In genomic region chr10:133608855-133609254, GRCh38 we compare ENCODE assay signal across 9 cellular contexts. TPM values are rescaled to one million over a fixed set of nuclear protein-coding genes. Genes with fewer than 3 reads are reported as not detected.
DNase-seq lines count a peak whose midpoint lies in the region; ATAC-seq and TF ChIP-seq lines count a peak whose summit lies in the region.
"Had no signal": no experiment of that assay in that cellular context is flagged by ENCODE, and none has a peak within 500 bp of the region (broad histone marks: within the 10 kb centered on the region; RNA-seq: fewer than 3 reads in every experiment).

No MANE protein-coding gene starts in this region.

- H3K27me3 ChIP-seq in tibial artery: peaks cover 0 to 35% of the 10 kb centered on the region in 2 donors

- peaks cover 0 to 27% of the 10 kb centered on the region in 2 donors for H3K36me3 Mint-ChIP-seq in activated naive CD4-positive, alpha-beta T cell treated with anti-CD3 and anti-CD28 coated beads, Interleukin-2, amount 50 U/mL, for 72 hours

- H3K4me3 ChIP-seq in epithelial cell of esophagus (ENCODE audit: low read length): no peak overlapping the region
- no peak overlapping the region for H3K4me3 ChIP-seq in tibial artery

- H3K27ac Mint-ChIP-seq in activated naive CD4-positive, alpha-beta T cell treated with anti-CD3 and anti-CD28 coated beads, Interleukin-2, amount 50 U/mL, for 72 hours: no peak overlapping the region

- TF ChIP-seq CTCF in epithelial cell of esophagus (IDR thresholded peaks at IDR 0.05; ENCODE audit: insufficient read depth, low read depth, low read length, missing control alignments) (no peak), tibial artery (IDR thresholded peaks at IDR 0.05) (peak; percentile 39 to 45)

- intact Hi-C loops in tibial artery (cut with DNase I; ENCODE audit: low total_unique reads): no loop called here

- H3K9me3 ChIP-seq in tibial artery: peaks cover 0 to 12% (median 0%) of the 10 kb centered on the region in 3 donors

- no peak for ATAC-seq in stimulated activated naive CD8-positive, alpha-beta T cell treated with anti-CD3 and anti-CD28 coated beads, Interleukin-15, Interleukin-2, amounts not matched to agents 100 U/mL and 50 U/mL, for 24 hours
- no peak for ATAC-seq in activated naive CD4-positive, alpha-beta T cell treated with anti-CD3 and anti-CD28 coated beads, Interleukin-2, amount 50 U/mL, for 72 hours
- ATAC-seq: Panc1 had no signal

- H3K4me1 ChIP-seq in tibial artery: no peaks in the 10 kb centered on the region

- H3K36me3 ChIP-seq in tibial artery: no peaks in the 10 kb centered on the region

- H3K27ac ChIP-seq in tibial artery: no peak overlapping the region

- H3K9me3 Mint-ChIP-seq in activated naive CD4-positive, alpha-beta T cell treated with anti-CD3 and anti-CD28 coated beads, Interleukin-2, amount 50 U/mL, for 72 hours: peaks cover 3 to 16% of the 10 kb centered on the region in 2 donors

- DNase-seq in SIG-M5 treated with dmso at 0.1 percent for 504 hours (lab: John Stamatoyannopoulos, UW; ENCODE audit: unreplicated experiment) (peak; percentile 45), SIG-M5 (lab: John Stamatoyannopoulos, UW) (no peak), NCI-H2227 treated with DMSO at 0.1 percent for 48 hours (lab: John Stamatoyannopoulos, UW) (peak; percentile 9), epithelial cell of esophagus (ENCODE audit: low read depth) (peak; percentile 3), tibial artery (no peak), COR-L47 (lab: John Stamatoyannopoulos, UW) (no peak)
- no peak for DNase-seq in stimulated activated naive CD8-positive, alpha-beta T cell treated with anti-CD3 and anti-CD28 coated beads, Interleukin-15, Interleukin-2, amounts not matched to agents 100 U/mL and 50 U/mL, for 24 hours
- DNase-seq in activated naive CD4-positive, alpha-beta T cell treated with anti-CD3 and anti-CD28 coated beads, Interleukin-2, amount 50 U/mL, for 72 hours (ENCODE audit: low spot score in 2 of 2): no peak

RNA-seq across cellular contexts. Expression of gene FRG2B, which starts 17.7 kb away (rescaled TPM):
- total RNA-seq in activated naive CD4-positive, alpha-beta T cell treated with anti-CD3 and anti-CD28 coated beads, Interleukin-2, amount 50 U/mL, for 72 hours: under 1 TPM in 1 of 2 donors, not detected in 1; 0.32 TPM

RNA-seq across cellular contexts. Expression of gene SYCE1, which starts 43.5 kb away (rescaled TPM):
- under 1 TPM in 1 of 2 donors, not detected in 1; 0.14 TPM for total RNA-seq in activated naive CD4-positive, alpha-beta T cell treated with anti-CD3 and anti-CD28 coated beads, Interleukin-2, amount 50 U/mL, for 72 hours

Comparison
In these comparisons a context has a peak if more than half of its experiments do, and no peak if none do; other contexts are left out.
1. DNase-seq: peak in SIG-M5 treated with dmso at 0.1 percent for 504 hours (single experiment), NCI-H2227 treated with DMSO at 0.1 percent for 48 hours (single experiment) and epithelial cell of esophagus (single experiment); none in SIG-M5 (single experiment), tibial artery (0 of 2), COR-L47 (single experiment), stimulated activated naive CD8-positive, alpha-beta T cell treated with anti-CD3 and anti-CD28 coated beads, Interleukin-15, Interleukin-2, amounts not matched to agents 100 U/mL and 50 U/mL, for 24 hours (single experiment) and activated naive CD4-positive, alpha-beta T cell treated with anti-CD3 and anti-CD28 coated beads, Interleukin-2, amount 50 U/mL, for 72 hours (0 of 2).